In the genomic region with DNA sequence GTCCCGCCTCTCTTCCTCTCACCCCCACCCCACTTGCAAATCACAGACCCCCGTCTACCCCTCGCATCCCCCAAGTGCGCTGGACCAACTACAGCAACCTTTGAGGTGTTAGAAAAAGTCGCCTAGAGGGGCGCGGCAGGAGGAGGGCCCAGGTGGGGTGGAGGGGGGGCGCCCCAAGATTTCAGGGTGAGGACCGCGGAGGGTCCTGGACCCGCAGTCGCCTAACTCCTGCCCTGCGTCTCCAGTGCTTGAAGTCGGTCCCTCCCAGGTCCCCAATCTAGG, we compare ENCODE assay signal across 8 cellular contexts. TPM values are rescaled to one million over a fixed set of nuclear protein-coding genes. Genes with fewer than 3 reads are reported as not detected.
DNase-seq lines count a peak whose midpoint lies in the region; ATAC-seq and TF ChIP-seq lines count a peak whose summit lies in the region.

No MANE protein-coding gene starts in this region.

- H3K4me3 ChIP-seq in LNCaP clone FGC (ENCODE audit: low read depth, low read length) (peak overlapping the region; percentile 50), dorsolateral prefrontal cortex (peak overlapping the region; percentile 36 to 75 (median 60)), mesodermal cell (ENCODE audit: extremely low read depth, insufficient read depth, low read length, poor library complexity, severe bottlenecking) (peak overlapping the region; percentile 62), testis (peak overlapping the region; percentile 67 to 68)

- DNase-seq in LNCaP clone FGC (ENCODE audit: low read depth) (no peak), dorsolateral prefrontal cortex (no peak), testis (no peak), inferior parietal cortex (ENCODE audit: extremely low spot score) (no peak), dermis blood vessel endothelial cell (no peak), NCI-H146 (lab: John Stamatoyannopoulos, UW) (no peak)

- ATAC-seq in HG03354 (IDR thresholded peaks at IDR 0.05; ENCODE audit: poor library complexity, severe bottlenecking, unreplicated experiment), result no peak

- TF ChIP-seq POLR2A in testis (IDR thresholded peaks at IDR 0.05), result no peak

- TF ChIP-seq CTCF in LNCaP clone FGC (IDR thresholded peaks at IDR 0.05; ENCODE audit: control insufficient read depth, extremely low read depth, insufficient read depth), result no peak
- no peak for TF ChIP-seq CTCF in dorsolateral prefrontal cortex (IDR thresholded peaks at IDR 0.05 in 54 of 56, conservative IDR thresholded peaks at IDR 0.05 in 2 of 56; ENCODE audit: low read depth in 1 of 56, partially characterized antibody in 56 of 56)
- TF ChIP-seq CTCF in testis (IDR thresholded peaks at IDR 0.05), result no peak

- no peak overlapping the region for H3K27ac ChIP-seq in dorsolateral prefrontal cortex
- no peak overlapping the region for H3K27ac ChIP-seq in mesodermal cell (ENCODE audit: low read depth, low read length, severe bottlenecking)
- H3K27ac ChIP-seq in testis, result peak overlapping the region in 1 of 2 donors; percentile 26

- no peaks in the 10 kb centered on the region for H3K36me3 ChIP-seq in mesodermal cell (ENCODE audit: control insufficient read depth, insufficient read depth, low read length)
- no peaks in the 10 kb centered on the region for H3K36me3 ChIP-seq in testis (ENCODE audit: low read depth, missing control alignments)

- H3K4me1 ChIP-seq in mesodermal cell (ENCODE audit: control insufficient read depth, insufficient read depth, low read length, poor library complexity, severe bottlenecking) (peaks cover 13% of the 10 kb centered on the region), testis (peaks cover 3% of the 10 kb centered on the region)

- WGBS in mesodermal cell (ENCODE audit: insufficient coverage in 2 of 2), 2 experiments, result 0% methylated on average over 1 to 8 of the region's 14 CpGs
- 1 to 9% methylated on average over 7 to 14 of the region's 14 CpGs for WGBS in testis, 2 donors

- peaks cover 4% of the 10 kb centered on the region for H3K9me3 ChIP-seq in mesodermal cell (ENCODE audit: control insufficient read depth, low read length)
- no peaks in the 10 kb centered on the region for H3K9me3 ChIP-seq in testis

- intact Hi-C loops in dorsolateral prefrontal cortex (cut with DNase I), result no loop called here
- intact Hi-C loops in testis (cut with DNase I; ENCODE audit: low total_unique reads), result no loop called here

- peaks cover 0 to 64% (median 44%) of the 10 kb centered on the region in 45 donors for H3K27me3 ChIP-seq in dorsolateral prefrontal cortex
- no peaks in the 10 kb centered on the region for H3K27me3 ChIP-seq in testis

RNA-seq across cellular contexts. Expression of gene EGFLAM, which starts 0.4 kb away (rescaled TPM):
- total RNA-seq in dorsolateral prefrontal cortex, result 1 to 10 TPM in 74 of 120 experiments, under 1 TPM in 38, not detected in 8; 0.14 to 5.8 (median 1.2) TPM
- polyA plus RNA-seq in mesodermal cell (2013, experiment 1 of 2), result 26.2 TPM
- polyA plus RNA-seq in mesodermal cell (2013, experiment 2 of 2), result 34.0 TPM
- 10 to 100 TPM; 12.0 to 15.2 TPM for total RNA-seq in testis
- 38.8 TPM for polyA plus RNA-seq in testis (ENCODE audit: insufficient read depth, low read depth, low replicate concordance)
- total RNA-seq in dermis blood vessel endothelial cell, result 0.09 and 0.85 TPM in 2 replicates
